In the genomic region with DNA sequence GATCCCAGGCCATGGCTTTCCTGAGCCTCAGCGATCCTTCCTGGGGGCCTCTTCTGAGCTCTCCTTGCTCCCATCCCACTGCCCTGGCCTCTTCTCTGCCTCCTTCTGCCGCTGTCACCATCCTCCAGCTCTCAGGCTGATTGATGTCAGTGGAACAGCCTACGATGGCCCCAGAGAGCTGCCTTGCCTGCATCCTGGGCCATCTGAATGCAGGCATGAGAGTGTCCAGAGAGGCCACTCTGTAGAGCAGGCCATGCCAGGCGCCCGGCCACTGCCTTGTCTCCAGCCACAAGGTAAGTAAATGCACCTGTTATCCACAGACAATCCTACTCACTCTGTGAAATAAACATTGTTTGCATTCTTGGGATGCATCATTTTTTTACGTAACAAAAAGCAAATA, we compare ENCODE assay signal across 16 cellular contexts.
A peak's percentile ranks its signal among the peaks of the same experiment; 100 is the strongest.
DNase-seq lines count a peak whose midpoint lies in the region; TF ChIP-seq lines count a peak whose summit lies in the region.
"Had no signal": no experiment of that assay in that cellular context is flagged by ENCODE, and none has a peak within 500 bp of the region (broad histone marks: within the 10 kb centered on the region; RNA-seq: fewer than 3 reads in every experiment).

No MANE protein-coding gene starts in this region.

- TF ChIP-seq CTCF in H9 (conservative IDR thresholded peaks at IDR 0.05) (no peak), spleen (IDR thresholded peaks at IDR 0.05 in 8 of 11, conservative IDR thresholded peaks at IDR 0.05 in 3 of 11) (no peak), WERI-Rb-1 (IDR thresholded peaks at IDR 0.05; ENCODE audit: low read depth, low read length) (no peak)

- H4K91ac ChIP-seq in H9 (ENCODE audit: insufficient read length, low read depth, low read length) = no peak overlapping the region

- CTCF ChIA-PET in activated CD4-positive, alpha-beta memory T cell treated with anti-CD3 and anti-CD28 coated beads for 36 hours (lab: Charles Lee) = no interaction called here
- CTCF ChIA-PET in activated CD4-positive, alpha-beta memory T cell treated with anti-CD3 and anti-CD28 coated beads, Interleukin-2, amount 10 ng/mL, durations not matched to agents 7 days and 5 days (lab: Charles Lee) = no interaction called here

- WGBS in H9 (ENCODE audit: extremely low coverage, insufficient read length, low lambda C conversion rate) = no CpG with 5 or more reads among the region's 6 CpGs
- 72 to 84% (median 76%) methylated on average over 6 of the region's 6 CpGs for WGBS in spleen, 5 donors

- H3T11ph ChIP-seq in H9 (ENCODE audit: low read length) = no peak overlapping the region

- no peaks in the 10 kb centered on the region for H3K27me3 Mint-ChIP-seq in activated CD4-positive, alpha-beta memory T cell treated with anti-CD3 and anti-CD28 coated beads for 36 hours
- H3K27me3 Mint-ChIP-seq in activated CD4-positive, alpha-beta memory T cell treated with anti-CD3 and anti-CD28 coated beads, Interleukin-2, amount 10 ng/mL, durations not matched to agents 7 days and 5 days = no peaks in the 10 kb centered on the region
- peaks cover 21% of the 10 kb centered on the region for H3K27me3 Mint-ChIP-seq in H9 (ENCODE audit: low read depth)

- peaks cover 3% of the 10 kb centered on the region for H3K9me3 Mint-ChIP-seq in activated CD4-positive, alpha-beta memory T cell treated with anti-CD3 and anti-CD28 coated beads for 36 hours
- H3K9me3 Mint-ChIP-seq in activated CD4-positive, alpha-beta memory T cell treated with anti-CD3 and anti-CD28 coated beads, Interleukin-2, amount 10 ng/mL, durations not matched to agents 7 days and 5 days = peaks cover 6% of the 10 kb centered on the region
- H3K9me3 Mint-ChIP-seq in H9 = peaks cover 7 to 13% of the 10 kb centered on the region in 2 experiments

- H2BK5ac ChIP-seq in H9 (ENCODE audit: insufficient read length, low read length) = no peak overlapping the region

- H3K27me3 ChIP-seq in H9 (ENCODE audit: insufficient read depth, low read length) (no peaks in the 10 kb centered on the region; the same call in 1 of the 2 replicates), spleen (replicated peaks in 1 of 7) (peaks cover 0 to 8% (median 0%) of the 10 kb centered on the region in 7 donors), WERI-Rb-1 (ENCODE audit: insufficient read depth, low read depth, severe bottlenecking) (no peaks in the 10 kb centered on the region)

- intact Hi-C loops in activated CD4-positive, alpha-beta memory T cell treated with anti-CD3 and anti-CD28 coated beads for 36 hours (cut with micrococcal nuclease) = no loop called here
- intact Hi-C loops in spleen (cut with DNase I; ENCODE audit: low total_unique reads) = no loop called here

- H3K4me3 ChIP-seq in spleen (no peak overlapping the region), WERI-Rb-1 (ENCODE audit: low read depth, low read length) (no peak overlapping the region)

- H2BK120ac ChIP-seq in H9 (ENCODE audit: low read depth, low read length, poor library complexity, severe bottlenecking) = no peak overlapping the region

- H2BK15ac ChIP-seq in H9 (ENCODE audit: low read depth, low read length) = no peak overlapping the region

- H4K8ac ChIP-seq in H9 (replicated peaks; ENCODE audit: insufficient read length, low read depth, low read length) = no peak overlapping the region

- H3K36me3 Mint-ChIP-seq in activated CD4-positive, alpha-beta memory T cell treated with anti-CD3 and anti-CD28 coated beads for 36 hours = no peaks in the 10 kb centered on the region
- H3K36me3 Mint-ChIP-seq in activated CD4-positive, alpha-beta memory T cell treated with anti-CD3 and anti-CD28 coated beads, Interleukin-2, amount 10 ng/mL, durations not matched to agents 7 days and 5 days (ENCODE audit: low read depth) = no peaks in the 10 kb centered on the region
- peaks cover 4 to 6% (median 5%) of the 10 kb centered on the region in 3 experiments; a peak in 5 of 7 replicates for H3K36me3 Mint-ChIP-seq in H9 (ENCODE audit: insufficient read depth in 1 of 3, low read depth in 3 of 3)
- H3K36me3 Mint-ChIP-seq: CD8-positive, alpha-beta T cell had no signal

- no peak overlapping the region for H3K27ac Mint-ChIP-seq in activated CD4-positive, alpha-beta memory T cell treated with anti-CD3 and anti-CD28 coated beads for 36 hours
- H3K27ac Mint-ChIP-seq in activated CD4-positive, alpha-beta memory T cell treated with anti-CD3 and anti-CD28 coated beads, Interleukin-2, amount 10 ng/mL, durations not matched to agents 7 days and 5 days = no peak overlapping the region
- H3K27ac Mint-ChIP-seq in H9 = peak overlapping the region in 1 of 3 experiments; percentile 11; a peak in 1 of 7 replicates
- H3K27ac Mint-ChIP-seq: CD8-positive, alpha-beta T cell had no signal

- no peak overlapping the region for H3K18ac ChIP-seq in H9 (ENCODE audit: insufficient read length, low read depth, low read length)

- H4K5ac ChIP-seq in H9 (ENCODE audit: insufficient read length, low read depth, low read length) = no peak overlapping the region

- no peak overlapping the region for H3K9ac ChIP-seq in H9 (ENCODE audit: extremely low read depth, insufficient read length, low read length)

- peak; percentile 1 for DNase-seq in activated CD4-positive, alpha-beta memory T cell treated with anti-CD3 and anti-CD28 coated beads for 36 hours
- DNase-seq in activated CD4-positive, alpha-beta memory T cell treated with anti-CD3 and anti-CD28 coated beads, Interleukin-2, amount 10 ng/mL, durations not matched to agents 7 days and 5 days = no peak
- DNase-seq in H9 = peak; percentile 25
- peak; percentile 41 for DNase-seq in left kidney (ENCODE audit: low read depth, low spot score)
- peak; percentile 54 for DNase-seq in spleen
- DNase-seq in WERI-Rb-1 = no peak
- DNase-seq in NCI-H526 (lab: John Stamatoyannopoulos, UW) = no peak
- no peak for DNase-seq in stimulated activated CD4-positive, alpha-beta T cell treated with anti-CD3 and anti-CD28 coated beads, Interleukin-4, amount 100 ng/mL, for 1 hour
- DNase-seq: DMS79, IMR-90, Karpas-422, MM.1S, NCI-H1092 treated with DMSO at 0.1 percent for 48 hours, NCI-H2227 treated with DMSO at 0.1 percent for 48 hours, NCI-H524 had no signal

- H3K4ac ChIP-seq in H9 (ENCODE audit: low read depth, low read length) = no peak overlapping the region

- H3K4me1 Mint-ChIP-seq in activated CD4-positive, alpha-beta memory T cell treated with anti-CD3 and anti-CD28 coated beads for 36 hours (ENCODE audit: low read depth) = no peaks in the 10 kb centered on the region
- no peaks in the 10 kb centered on the region for H3K4me1 Mint-ChIP-seq in activated CD4-positive, alpha-beta memory T cell treated with anti-CD3 and anti-CD28 coated beads, Interleukin-2, amount 10 ng/mL, durations not matched to agents 7 days and 5 days
- peaks cover 23 to 33% of the 10 kb centered on the region in 2 experiments for H3K4me1 Mint-ChIP-seq in H9

- no peak overlapping the region for H3K56ac ChIP-seq in H9 (ENCODE audit: insufficient read length, low read depth, low read length)

- TF ChIP-seq POLR2A in spleen (IDR thresholded peaks at IDR 0.05) = no peak

- no peaks in the 10 kb centered on the region for H3K79me1 ChIP-seq in H9 (ENCODE audit: insufficient read depth, low read depth, low read length, poor library complexity, severe bottlenecking)

- no peak overlapping the region for H2AFZ ChIP-seq in H9 (ENCODE audit: low read length)

- H3K4me2 ChIP-seq in H9 (ENCODE audit: insufficient read depth, insufficient read length, low read length) = no peak overlapping the region

- H3K9me3 ChIP-seq in H9 (ENCODE audit: control insufficient read depth, low read depth, low read length) = peaks cover 5% of the 10 kb centered on the region
- H3K9me3 ChIP-seq in spleen = peaks cover 0 to 12% (median 0%) of the 10 kb centered on the region in 8 donors
- H3K9me3 ChIP-seq in WERI-Rb-1 (ENCODE audit: severe bottlenecking) = no peaks in the 10 kb centered on the region

- H3K14ac ChIP-seq in H9 (ENCODE audit: insufficient read depth, low read length) = no peak overlapping the region; the same call in 1 of the 2 replicates

- H2AK5ac ChIP-seq in H9 (ENCODE audit: insufficient read length, low read length) = no peak overlapping the region

- no peaks in the 10 kb centered on the region for H3K23me2 ChIP-seq in H9 (ENCODE audit: insufficient read length, low read depth, low read length, poor library complexity, severe bottlenecking)

- POLR2A ChIA-PET in activated CD4-positive, alpha-beta memory T cell treated with anti-CD3 and anti-CD28 coated beads for 36 hours (lab: Charles Lee) = no interaction called here
- POLR2A ChIA-PET in activated CD4-positive, alpha-beta memory T cell treated with anti-CD3 and anti-CD28 coated beads, Interleukin-2, amount 10 ng/mL, durations not matched to agents 7 days and 5 days (lab: Charles Lee) = no interaction called here

- H2BK20ac ChIP-seq in H9 (ENCODE audit: low read depth, low read length, poor library complexity, severe bottlenecking) = no peak overlapping the region

- H3K23ac ChIP-seq in H9 (ENCODE audit: insufficient read length, low read depth, low read length) = no peak overlapping the region

- no peak overlapping the region for H3K4me3 Mint-ChIP-seq in activated CD4-positive, alpha-beta memory T cell treated with anti-CD3 and anti-CD28 coated beads for 36 hours
- H3K4me3 Mint-ChIP-seq in activated CD4-positive, alpha-beta memory T cell treated with anti-CD3 and anti-CD28 coated beads, Interleukin-2, amount 10 ng/mL, durations not matched to agents 7 days and 5 days = no peak overlapping the region
- H3K4me3 Mint-ChIP-seq in H9 = no peak overlapping the region
- H3K4me3 Mint-ChIP-seq: CD8-positive, alpha-beta T cell had no signal

- H3K27ac ChIP-seq in H9 (ENCODE audit: insufficient read length, low read depth, low read length) = no peak overlapping the region
- H3K27ac ChIP-seq in spleen = no peak overlapping the region
- no peak overlapping the region for H3K27ac ChIP-seq in WERI-Rb-1

- no peak overlapping the region for H2BK12ac ChIP-seq in H9 (ENCODE audit: insufficient read length, low read depth, low read length)

- H3K4me1 ChIP-seq in H9 (ENCODE audit: insufficient read depth, low read length) (no peaks in the 10 kb centered on the region), spleen (peaks cover 0 to 15% (median 8%) of the 10 kb centered on the region in 6 donors)

- H3K36me3 ChIP-seq in spleen = no peaks in the 10 kb centered on the region
- no peaks in the 10 kb centered on the region for H3K36me3 ChIP-seq in WERI-Rb-1

- H4K20me1 ChIP-seq in H9 (ENCODE audit: control insufficient read depth, insufficient read depth, insufficient read length) = peaks cover 3% of the 10 kb centered on the region

- no peaks in the 10 kb centered on the region for H3K79me2 ChIP-seq in H9 (ENCODE audit: insufficient read depth, low read length)

Comparison
In these comparisons a context has a peak if more than half of its experiments do, and no peak if none do; other contexts are left out.
1. DNase-seq: peak in activated CD4-positive, alpha-beta memory T cell treated with anti-CD3 and anti-CD28 coated beads for 36 hours (single experiment), H9 (single experiment), left kidney (single experiment) and spleen (single experiment); none in activated CD4-positive, alpha-beta memory T cell treated with anti-CD3 and anti-CD28 coated beads, Interleukin-2, amount 10 ng/mL, durations not matched to agents 7 days and 5 days (single experiment), WERI-Rb-1 (single experiment), NCI-H526 (0 of 2) and stimulated activated CD4-positive, alpha-beta T cell treated with anti-CD3 and anti-CD28 coated beads, Interleukin-4, amount 100 ng/mL, for 1 hour (single experiment).